1 cellular context compared by ENCODE assay signal in the genomic region with DNA sequence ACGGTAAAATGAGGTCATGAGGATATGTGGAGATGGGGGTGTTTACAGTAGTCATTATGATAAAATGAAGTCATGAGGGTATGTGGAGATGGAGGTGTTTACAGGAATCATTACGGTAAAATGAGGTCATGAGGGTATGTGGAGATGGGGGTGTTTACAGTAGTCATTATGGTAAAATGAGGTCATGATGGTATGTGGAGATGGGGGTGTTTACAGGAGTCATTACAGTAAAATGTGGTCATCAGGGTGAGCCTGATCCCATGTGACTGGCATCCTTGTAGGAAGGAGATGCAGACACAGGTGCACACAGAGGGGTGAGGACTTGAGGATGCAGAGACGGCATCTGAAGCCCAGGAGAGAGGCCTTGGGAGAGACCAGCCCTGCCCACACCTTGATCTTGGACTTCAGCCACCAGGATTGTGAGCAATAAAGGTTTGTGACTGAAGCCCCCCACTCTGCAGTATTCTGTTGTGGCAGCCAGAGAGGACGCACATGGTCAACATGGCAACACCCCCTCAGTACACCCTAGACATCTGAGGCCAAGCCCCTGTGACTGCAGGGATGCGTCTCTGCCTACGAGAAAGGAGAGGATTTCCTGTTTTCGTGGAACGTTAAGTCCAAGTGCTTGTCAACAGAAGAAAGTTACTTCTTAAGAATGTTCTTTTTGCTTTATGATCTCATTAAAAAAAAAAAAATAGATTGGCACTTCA.
TF ChIP-seq lines count a peak whose summit lies in the region.

No MANE protein-coding gene starts in this region.

TF ChIP-seq in HEK293, 187 proteins besides CTCF, POLR2A, EP300 and RAD21 (continued from another document):
- TF ChIP-seq ZNF621 (tag by site-specific recombination; IDR thresholded peaks at IDR 0.05) (0 out of 2 replicates have a peak, but pooled peaks have one; percentile 37), ZNF658 (tag by site-specific recombination; IDR thresholded peaks at IDR 0.05) (peak; percentile 36; the same call in 1 of the 2 replicates), ZNF600 (tag by site-specific recombination; IDR thresholded peaks at IDR 0.05) (no peak), ZNF639 (tag by site-specific recombination; IDR thresholded peaks at IDR 0.05) (peak; percentile 76), ZNF510 (tag by site-specific recombination; IDR thresholded peaks at IDR 0.05; ENCODE audit: insufficient replicate concordance) (no peak), ZNF335 (tag by site-specific recombination; conservative IDR thresholded peaks at IDR 0.05) (0 out of 2 replicates have a peak, but pooled peaks have one; percentile 42), ZNF488 (tag by site-specific recombination; IDR thresholded peaks at IDR 0.05) (peak; percentile 77), EGR2 (tag by site-specific recombination; IDR thresholded peaks at IDR 0.05; ENCODE audit: low read depth) (peak; percentile 72), ZNF785 (tag by site-specific recombination; IDR thresholded peaks at IDR 0.05) (peak; percentile 94), ZNF341 (tag by site-specific recombination; IDR thresholded peaks at IDR 0.05; ENCODE audit: low read depth) (no peak), ZFHX2 (tag by site-specific recombination; conservative IDR thresholded peaks at IDR 0.05) (peak; percentile 28), ZBTB21 (tag by site-specific recombination; IDR thresholded peaks at IDR 0.05) (peak; percentile 99), PBX3 (CRISPR knock-in tag; IDR thresholded peaks at IDR 0.05) (no peak), TCF7L2 (IDR thresholded peaks at IDR 0.05; ENCODE audit: borderline replicate concordance, low read depth, low read length) (no peak), ZNF544 (tag by site-specific recombination; IDR thresholded peaks at IDR 0.05) (no peak), ZNF221 (tag by site-specific recombination; IDR thresholded peaks at IDR 0.05; ENCODE audit: borderline replicate concordance) (no peak), KLF9 (tag by site-specific recombination; IDR thresholded peaks at IDR 0.05; ENCODE audit: low read depth) (no peak), ZNF23 (tag by site-specific recombination; IDR thresholded peaks at IDR 0.05; ENCODE audit: borderline replicate concordance) (no peak), ZNF473 (tag by site-specific recombination; IDR thresholded peaks at IDR 0.05) (peak; percentile 84), ZNF514 (tag by site-specific recombination; IDR thresholded peaks at IDR 0.05) (peak; percentile 39; the same call in 1 of the 2 replicates), ZNF791 (tag by site-specific recombination; IDR thresholded peaks at IDR 0.05) (peak; percentile 59; the same call in 1 of the 2 replicates), ZBTB48 (tag by site-specific recombination; IDR thresholded peaks at IDR 0.05) (0 out of 2 replicates have a peak, but pooled peaks have one; percentile 34), ZNF350 (tag by site-specific recombination; IDR thresholded peaks at IDR 0.05) (no peak), ZBTB8A (tag by site-specific recombination; IDR thresholded peaks at IDR 0.05) (no peak), ZSCAN16 (tag by site-specific recombination; IDR thresholded peaks at IDR 0.05) (no peak), ZNF747 (tag by site-specific recombination; IDR thresholded peaks at IDR 0.05) (no peak), ZNF692 (tag by site-specific recombination; IDR thresholded peaks at IDR 0.05) (peak; percentile 45; the same call in 1 of the 2 replicates), ZSCAN23 (tag by site-specific recombination; IDR thresholded peaks at IDR 0.05) (peak; percentile 79; the same call in 1 of the 2 replicates), SP7 (tag by site-specific recombination; IDR thresholded peaks at IDR 0.05) (peak; percentile 61; the same call in 1 of the 2 replicates), GLI4 (tag by site-specific recombination; IDR thresholded peaks at IDR 0.05) (0 out of 2 replicates have a peak, but pooled peaks have one; percentile 73), KLF8 (tag by site-specific recombination; IDR thresholded peaks at IDR 0.05) (peak; percentile 59)
